In genomic region chr13:30978981-30979956, GRCh38 we compare ENCODE assay signal across 8 cellular contexts.
A peak's percentile ranks its signal among the peaks of the same experiment; 100 is the strongest.
DNase-seq lines count a peak whose midpoint lies in the region; ATAC-seq and TF ChIP-seq lines count a peak whose summit lies in the region.

No MANE protein-coding gene starts in this region.

- ATAC-seq in HG03520 (IDR thresholded peaks at IDR 0.05; ENCODE audit: unreplicated experiment), result no peak

- TF ChIP-seq CTCF in GM13976 (IDR thresholded peaks at IDR 0.05; ENCODE audit: borderline replicate concordance, control extremely low read depth, extremely low read depth, insufficient read depth, missing control alignments), result peak; percentile 82

- DNase-seq in GM13976 (ENCODE audit: low spot score) (peak; percentile 44), NCI-H82 treated with DMSO at 0.1 percent for 48 hours (lab: John Stamatoyannopoulos, UW; ENCODE audit: unreplicated experiment) (peak; percentile 8), iPS-NIHi11 (ENCODE audit: low spot score) (peak; percentile 58), NCI-H2171 (lab: John Stamatoyannopoulos, UW) (no peak), AG08395 (ENCODE audit: low spot score) (no peak)
- peak; percentile 2 for DNase-seq in activated gamma-delta T cell treated with anti-CD3 and anti-CD28 coated beads, Interleukin-2, amount 50 U/mL, for 16 hours (ENCODE audit: low read depth)
- DNase-seq in stimulated activated CD8-positive, alpha-beta memory T cell treated with anti-CD3 and anti-CD28 coated beads, Interleukin-15, amount 100 ng/mL, for 24 hours (ENCODE audit: low read depth), result peak; percentile 17

- in situ Hi-C loops in GM13976 (cut with MboI; ENCODE audit: low sequenced_read_pairs, unreplicated experiment), result no loop called here

Comparison
In these comparisons a context has a peak if more than half of its experiments do, and no peak if none do; other contexts are left out.
1. DNase-seq: peak in GM13976 (single experiment), NCI-H82 treated with DMSO at 0.1 percent for 48 hours (single experiment), activated gamma-delta T cell treated with anti-CD3 and anti-CD28 coated beads, Interleukin-2, amount 50 U/mL, for 16 hours (single experiment), iPS-NIHi11 (single experiment) and stimulated activated CD8-positive, alpha-beta memory T cell treated with anti-CD3 and anti-CD28 coated beads, Interleukin-15, amount 100 ng/mL, for 24 hours (single experiment); none in NCI-H2171 (single experiment) and AG08395 (single experiment).